Comparison of ENCODE assay signal across 8 cellular contexts in the genomic region with DNA sequence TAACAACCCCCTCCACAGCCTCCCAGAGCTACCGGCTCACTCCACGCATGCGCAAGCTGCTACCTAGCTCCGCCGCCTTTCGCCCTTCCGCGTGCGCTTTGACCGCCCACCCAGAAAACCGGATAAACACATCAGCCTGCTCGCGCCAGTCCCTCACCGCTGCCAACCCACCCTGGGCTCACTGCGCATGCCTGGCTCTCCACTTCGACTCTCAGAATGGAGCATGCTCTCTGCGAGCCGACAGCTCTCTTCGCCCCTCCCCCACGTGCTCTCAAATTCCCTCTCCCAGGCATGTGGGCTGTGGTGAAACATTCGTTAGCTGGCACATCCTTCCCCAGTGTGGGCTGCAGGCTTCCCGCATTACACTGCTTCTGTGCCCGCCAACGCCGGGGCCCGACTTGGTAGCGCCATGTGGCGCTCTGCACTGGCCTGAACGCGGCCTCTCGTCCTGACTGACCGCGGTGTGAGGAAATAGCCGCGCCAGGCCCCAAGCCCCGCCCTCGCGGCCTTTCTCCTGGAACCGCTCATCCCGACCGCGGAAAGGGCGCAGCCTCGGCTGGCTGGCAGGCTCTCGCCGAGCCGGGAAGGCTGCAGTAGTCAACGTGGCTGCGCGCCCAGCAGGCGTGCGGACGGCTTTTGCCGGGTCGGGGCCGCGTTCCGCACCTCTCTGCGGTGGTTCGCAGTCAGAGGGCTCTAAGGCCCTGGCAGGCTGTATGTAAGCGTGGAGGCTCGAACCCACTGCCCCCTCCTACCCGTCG. TPM values are rescaled to one million over a fixed set of nuclear protein-coding genes. Genes with fewer than 3 reads are reported as not detected.
A peak's percentile ranks its signal among the peaks of the same experiment; 100 is the strongest.
DNase-seq lines count a peak whose midpoint lies in the region; ATAC-seq and TF ChIP-seq lines count a peak whose summit lies in the region.

No MANE protein-coding gene starts in this region.

- TF ChIP-seq CTCF in AG04449 (IDR thresholded peaks at IDR 0.05; ENCODE audit: insufficient read depth, low read length, missing control alignments) = no peak
- TF ChIP-seq CTCF in VCaP (conservative IDR thresholded peaks at IDR 0.05) = no peak
- no peak for TF ChIP-seq CTCF in breast epithelium (IDR thresholded peaks at IDR 0.05)

- peak overlapping the region; percentile 92 to 98 (median 97) for H3K9ac ChIP-seq in skeletal muscle tissue (ENCODE audit: low read depth in 1 of 3, low read length in 3 of 3)

- POLR2A ChIA-PET in AG04449 (lab: Yijun Ruan, JAX) = interaction anchor here (0.5 to 2.4 kb wide), 13 partner anchors 12 to 720 kb away, joined by 3 to 14 read pairs (median 3); a partner anchor contains a TSS

- H3K4me1 ChIP-seq in breast epithelium (peaks cover 0 to 3% of the 10 kb centered on the region in 2 donors), skeletal muscle tissue (ENCODE audit: control insufficient read depth in 3 of 3, insufficient read depth in 3 of 3, low read length in 3 of 3) (peaks cover 13 to 27% (median 20%) of the 10 kb centered on the region in 3 donors)

- H3K27ac ChIP-seq in VCaP (peak overlapping the region; percentile 99), breast epithelium (peak overlapping the region; percentile 100), skeletal muscle tissue (ENCODE audit: low read depth, low read length) (peak overlapping the region; percentile 99)

- no peaks in the 10 kb centered on the region for H3K27me3 ChIP-seq in breast epithelium
- no peaks in the 10 kb centered on the region for H3K27me3 ChIP-seq in skeletal muscle tissue (ENCODE audit: control insufficient read depth in 3 of 3, insufficient read depth in 3 of 3, low read length in 3 of 3)

- peak overlapping the region; percentile 80 for H3K4me3 ChIP-seq in AG04449 (ENCODE audit: low read depth, low read length)
- H3K4me3 ChIP-seq in breast epithelium = peak overlapping the region; percentile 75 to 99 (median 88)
- peak overlapping the region; percentile 80 for H3K4me3 ChIP-seq in iPS-18c (ENCODE audit: insufficient read depth, low read depth, low read length)
- H3K4me3 ChIP-seq in skeletal muscle tissue (ENCODE audit: low read length in 3 of 3) = peak overlapping the region; percentile 85 to 94 (median 89)

- DNase-seq in AG04449 (ENCODE audit: low read depth, low spot score) = peak; percentile 97
- peak; percentile 100 for DNase-seq in NCI-H2196 (lab: John Stamatoyannopoulos, UW; ENCODE audit: unreplicated experiment)
- peak; percentile 98 for DNase-seq in breast epithelium (ENCODE audit: low spot score in 2 of 2)

- TF ChIP-seq POLR2A in breast epithelium (IDR thresholded peaks at IDR 0.05) = peak; percentile 51

- H3K9me3 ChIP-seq in breast epithelium (no peaks in the 10 kb centered on the region), iPS-18c (ENCODE audit: control insufficient read depth, insufficient read depth, low read length) (no peaks in the 10 kb centered on the region), skeletal muscle tissue (ENCODE audit: control insufficient read depth in 3 of 3, low read length in 3 of 3) (no peaks in the 10 kb centered on the region)

- no peaks in the 10 kb centered on the region for H3K36me3 ChIP-seq in breast epithelium
- H3K36me3 ChIP-seq in skeletal muscle tissue (ENCODE audit: control insufficient read depth in 3 of 3, insufficient read depth in 3 of 3, low read length in 3 of 3) = no peaks in the 10 kb centered on the region

- CTCF ChIA-PET in AG04449 (lab: Yijun Ruan, JAX) = interaction anchor here (0.8 to 3.4 kb wide), 5 partner anchors 11 to 556 kb away, joined by 3 to 10 read pairs (median 3); a partner anchor contains a TSS

- ATAC-seq in GM18873 (IDR thresholded peaks at IDR 0.05; ENCODE audit: low FRiP score, unreplicated experiment) (peak; percentile 82), HG03135 (IDR thresholded peaks at IDR 0.05; ENCODE audit: unreplicated experiment) (peak; percentile 58)

- intact Hi-C loops in breast epithelium (cut with DNase I; ENCODE audit: low total_unique reads) = loop anchor here (5.0 kb wide), 1 partner anchor 99 kb away; no protein-coding TSS in a partner anchor

RNA-seq across cellular contexts. Expression of a gene that starts 0.4 kb away (rescaled TPM):
- total RNA-seq in breast epithelium (10 to 100 TPM; 25.8 to 46.5 (median 27.5) TPM), skeletal muscle tissue (16.2 TPM)

RNA-seq across cellular contexts. Expression of a gene that starts 53.6 kb away (rescaled TPM):
- total RNA-seq in breast epithelium (10 to 100 TPM; 24.9 to 35.0 (median 31.3) TPM), skeletal muscle tissue (34.4 TPM)

Comparison
In these comparisons a context has a peak if more than half of its experiments do, and no peak if none do; other contexts are left out.
1. Peak in every context shown above with its lines: DNase-seq, ATAC-seq, H3K4me3 ChIP-seq and H3K27ac ChIP-seq.